Comparison of ENCODE assay signal across 1 cellular context in the genomic region with DNA sequence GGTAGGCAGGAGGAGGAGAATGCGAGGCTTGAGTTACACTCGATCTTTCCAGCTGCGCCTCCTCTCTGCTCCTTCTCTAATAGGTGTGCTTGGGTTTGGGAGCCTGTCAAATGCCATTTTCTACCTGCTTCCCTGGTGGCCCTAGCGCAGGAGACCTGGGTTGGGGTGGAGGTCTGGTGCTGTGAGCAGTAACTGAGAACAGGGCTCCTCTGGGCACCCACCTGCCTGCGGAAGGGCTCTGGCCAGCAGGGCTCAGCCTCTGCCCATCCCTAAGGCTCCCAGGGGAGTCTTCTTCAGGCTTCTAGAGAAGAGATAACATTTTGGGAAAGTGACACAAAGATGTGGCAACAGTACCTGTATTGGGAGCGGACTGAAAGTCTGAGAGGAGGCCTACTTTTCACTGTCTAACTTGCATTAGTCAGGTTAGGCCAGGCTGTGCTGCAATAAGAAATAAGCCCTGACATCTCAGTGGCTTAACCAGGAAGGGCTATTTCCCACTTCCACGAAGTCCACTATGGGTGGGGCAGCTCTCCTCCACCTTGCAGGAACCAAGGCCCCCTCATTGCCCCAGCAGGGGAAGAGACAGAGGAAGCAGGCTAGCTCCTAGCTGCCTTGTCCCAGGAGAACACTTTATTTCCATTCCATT.
TF ChIP-seq lines count a peak whose summit lies in the region.

No MANE protein-coding gene starts in this region.

TF ChIP-seq in K562, 482 proteins besides CTCF, POLR2A, EP300 and RAD21:
- TF ChIP-seq, protein P1, sequence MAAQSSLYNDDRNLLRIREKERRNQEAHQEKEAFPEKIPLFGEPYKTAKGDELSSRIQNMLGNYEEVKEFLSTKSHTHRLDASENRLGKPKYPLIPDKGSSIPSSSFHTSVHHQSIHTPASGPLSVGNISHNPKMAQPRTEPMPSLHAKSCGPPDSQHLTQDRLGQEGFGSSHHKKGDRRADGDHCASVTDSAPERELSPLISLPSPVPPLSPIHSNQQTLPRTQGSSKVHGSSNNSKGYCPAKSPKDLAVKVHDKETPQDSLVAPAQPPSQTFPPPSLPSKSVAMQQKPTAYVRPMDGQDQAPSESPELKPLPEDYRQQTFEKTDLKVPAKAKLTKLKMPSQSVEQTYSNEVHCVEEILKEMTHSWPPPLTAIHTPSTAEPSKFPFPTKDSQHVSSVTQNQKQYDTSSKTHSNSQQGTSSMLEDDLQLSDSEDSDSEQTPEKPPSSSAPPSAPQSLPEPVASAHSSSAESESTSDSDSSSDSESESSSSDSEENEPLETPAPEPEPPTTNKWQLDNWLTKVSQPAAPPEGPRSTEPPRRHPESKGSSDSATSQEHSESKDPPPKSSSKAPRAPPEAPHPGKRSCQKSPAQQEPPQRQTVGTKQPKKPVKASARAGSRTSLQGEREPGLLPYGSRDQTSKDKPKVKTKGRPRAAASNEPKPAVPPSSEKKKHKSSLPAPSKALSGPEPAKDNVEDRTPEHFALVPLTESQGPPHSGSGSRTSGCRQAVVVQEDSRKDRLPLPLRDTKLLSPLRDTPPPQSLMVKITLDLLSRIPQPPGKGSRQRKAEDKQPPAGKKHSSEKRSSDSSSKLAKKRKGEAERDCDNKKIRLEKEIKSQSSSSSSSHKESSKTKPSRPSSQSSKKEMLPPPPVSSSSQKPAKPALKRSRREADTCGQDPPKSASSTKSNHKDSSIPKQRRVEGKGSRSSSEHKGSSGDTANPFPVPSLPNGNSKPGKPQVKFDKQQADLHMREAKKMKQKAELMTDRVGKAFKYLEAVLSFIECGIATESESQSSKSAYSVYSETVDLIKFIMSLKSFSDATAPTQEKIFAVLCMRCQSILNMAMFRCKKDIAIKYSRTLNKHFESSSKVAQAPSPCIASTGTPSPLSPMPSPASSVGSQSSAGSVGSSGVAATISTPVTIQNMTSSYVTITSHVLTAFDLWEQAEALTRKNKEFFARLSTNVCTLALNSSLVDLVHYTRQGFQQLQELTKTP (IDR thresholded peaks at IDR 0.05; ENCODE audit: low read depth in 1 of 2, partially characterized antibody in 2 of 2): no peak
- TF ChIP-seq, protein P2, sequence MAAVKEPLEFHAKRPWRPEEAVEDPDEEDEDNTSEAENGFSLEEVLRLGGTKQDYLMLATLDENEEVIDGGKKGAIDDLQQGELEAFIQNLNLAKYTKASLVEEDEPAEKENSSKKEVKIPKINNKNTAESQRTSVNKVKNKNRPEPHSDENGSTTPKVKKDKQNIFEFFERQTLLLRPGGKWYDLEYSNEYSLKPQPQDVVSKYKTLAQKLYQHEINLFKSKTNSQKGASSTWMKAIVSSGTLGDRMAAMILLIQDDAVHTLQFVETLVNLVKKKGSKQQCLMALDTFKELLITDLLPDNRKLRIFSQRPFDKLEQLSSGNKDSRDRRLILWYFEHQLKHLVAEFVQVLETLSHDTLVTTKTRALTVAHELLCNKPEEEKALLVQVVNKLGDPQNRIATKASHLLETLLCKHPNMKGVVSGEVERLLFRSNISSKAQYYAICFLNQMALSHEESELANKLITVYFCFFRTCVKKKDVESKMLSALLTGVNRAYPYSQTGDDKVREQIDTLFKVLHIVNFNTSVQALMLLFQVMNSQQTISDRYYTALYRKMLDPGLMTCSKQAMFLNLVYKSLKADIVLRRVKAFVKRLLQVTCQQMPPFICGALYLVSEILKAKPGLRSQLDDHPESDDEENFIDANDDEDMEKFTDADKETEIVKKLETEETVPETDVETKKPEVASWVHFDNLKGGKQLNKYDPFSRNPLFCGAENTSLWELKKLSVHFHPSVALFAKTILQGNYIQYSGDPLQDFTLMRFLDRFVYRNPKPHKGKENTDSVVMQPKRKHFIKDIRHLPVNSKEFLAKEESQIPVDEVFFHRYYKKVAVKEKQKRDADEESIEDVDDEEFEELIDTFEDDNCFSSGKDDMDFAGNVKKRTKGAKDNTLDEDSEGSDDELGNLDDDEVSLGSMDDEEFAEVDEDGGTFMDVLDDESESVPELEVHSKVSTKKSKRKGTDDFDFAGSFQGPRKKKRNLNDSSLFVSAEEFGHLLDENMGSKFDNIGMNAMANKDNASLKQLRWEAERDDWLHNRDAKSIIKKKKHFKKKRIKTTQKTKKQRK (IDR thresholded peaks at IDR 0.05; ENCODE audit: borderline replicate concordance, low read depth, low read length): no peak
- TF ChIP-seq, protein P3, sequence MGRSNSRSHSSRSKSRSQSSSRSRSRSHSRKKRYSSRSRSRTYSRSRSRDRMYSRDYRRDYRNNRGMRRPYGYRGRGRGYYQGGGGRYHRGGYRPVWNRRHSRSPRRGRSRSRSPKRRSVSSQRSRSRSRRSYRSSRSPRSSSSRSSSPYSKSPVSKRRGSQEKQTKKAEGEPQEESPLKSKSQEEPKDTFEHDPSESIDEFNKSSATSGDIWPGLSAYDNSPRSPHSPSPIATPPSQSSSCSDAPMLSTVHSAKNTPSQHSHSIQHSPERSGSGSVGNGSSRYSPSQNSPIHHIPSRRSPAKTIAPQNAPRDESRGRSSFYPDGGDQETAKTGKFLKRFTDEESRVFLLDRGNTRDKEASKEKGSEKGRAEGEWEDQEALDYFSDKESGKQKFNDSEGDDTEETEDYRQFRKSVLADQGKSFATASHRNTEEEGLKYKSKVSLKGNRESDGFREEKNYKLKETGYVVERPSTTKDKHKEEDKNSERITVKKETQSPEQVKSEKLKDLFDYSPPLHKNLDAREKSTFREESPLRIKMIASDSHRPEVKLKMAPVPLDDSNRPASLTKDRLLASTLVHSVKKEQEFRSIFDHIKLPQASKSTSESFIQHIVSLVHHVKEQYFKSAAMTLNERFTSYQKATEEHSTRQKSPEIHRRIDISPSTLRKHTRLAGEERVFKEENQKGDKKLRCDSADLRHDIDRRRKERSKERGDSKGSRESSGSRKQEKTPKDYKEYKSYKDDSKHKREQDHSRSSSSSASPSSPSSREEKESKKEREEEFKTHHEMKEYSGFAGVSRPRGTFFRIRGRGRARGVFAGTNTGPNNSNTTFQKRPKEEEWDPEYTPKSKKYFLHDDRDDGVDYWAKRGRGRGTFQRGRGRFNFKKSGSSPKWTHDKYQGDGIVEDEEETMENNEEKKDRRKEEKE (IDR thresholded peaks at IDR 0.05; ENCODE audit: borderline replicate concordance in 1 of 2, control insufficient read depth in 1 of 2, low read depth in 2 of 2, low read length in 1 of 2): no peak
- TF ChIP-seq POU5F1 (IDR thresholded peaks at IDR 0.05; ENCODE audit: borderline replicate concordance, low read depth, low read length, partially characterized antibody): no peak
- peak; percentile 99 for TF ChIP-seq ZNF12 (CRISPR knock-in tag; IDR thresholded peaks at IDR 0.05)
- no peak for TF ChIP-seq NR2F6 (CRISPR knock-in tag; IDR thresholded peaks at IDR 0.05)
